ENCODE assay signal across 7 cellular contexts in the genomic region with DNA sequence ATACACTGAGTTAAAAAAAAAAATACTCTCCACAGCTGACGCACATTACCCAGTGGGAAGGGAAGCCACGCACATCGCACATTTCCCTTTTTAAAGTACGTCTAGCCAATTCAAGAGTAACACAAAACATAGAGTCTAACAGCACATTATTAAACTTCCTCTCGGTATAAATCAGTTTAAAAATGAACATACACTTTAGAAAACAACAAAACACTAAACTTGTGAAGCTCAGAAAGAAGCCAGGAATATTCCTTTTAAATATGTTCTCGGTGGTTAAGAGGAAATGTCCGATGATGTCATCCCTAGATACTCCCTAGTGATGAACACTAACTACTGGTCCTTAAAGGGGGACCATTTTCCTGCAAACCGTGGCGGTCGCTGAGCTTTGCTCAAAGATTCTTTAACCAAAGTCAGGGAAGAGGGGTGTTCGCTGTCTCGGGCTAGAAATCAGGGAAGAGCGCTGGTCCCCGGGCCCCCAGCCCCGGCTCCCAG. TPM values are rescaled to one million over a fixed set of nuclear protein-coding genes. Genes with fewer than 3 reads are reported as not detected.
DNase-seq lines count a peak whose midpoint lies in the region; ATAC-seq and TF ChIP-seq lines count a peak whose summit lies in the region.

No MANE protein-coding gene starts in this region.

- WGBS in thymus = 1% methylated on average over 15 of the region's 15 CpGs

- H3K4me3 ChIP-seq in duodenal mucosa (ENCODE audit: low read depth in 1 of 2, low read length in 2 of 2) = peak overlapping the region; percentile 57 to 72
- peak overlapping the region; percentile 86 for H3K4me3 ChIP-seq in thymus (ENCODE audit: low read length)

- H3K27me3 ChIP-seq in duodenal mucosa (ENCODE audit: control insufficient read depth in 1 of 2, insufficient read depth in 2 of 2, low read length in 2 of 2) (peaks cover 0 to 4% of the 10 kb centered on the region in 2 donors), thymus (ENCODE audit: control insufficient read depth, insufficient read depth) (no peaks in the 10 kb centered on the region)

- H3K27ac ChIP-seq in duodenal mucosa (ENCODE audit: low read depth, low read length) (no peak overlapping the region), thymus (ENCODE audit: low read depth) (peak overlapping the region; percentile 31)

- peak; percentile 46 for DNase-seq in GM10248 (ENCODE audit: extremely low spot score)
- DNase-seq in HS-5 (ENCODE audit: low read depth) = peak; percentile 20
- DNase-seq in SHP77 (lab: John Stamatoyannopoulos, UW) = peak; percentile 33 to 46
- DNase-seq in lung microvascular endothelial cell (ENCODE audit: low read depth in 2 of 2) = peak; percentile 81 to 82

- POLR2A ChIA-PET in GM10248 (lab: Yijun Ruan, JAX) = no interaction called here

- H3K4me1 ChIP-seq in duodenal mucosa (ENCODE audit: control insufficient read depth in 1 of 2, insufficient read depth in 2 of 2, low read length in 2 of 2) = peaks cover 0 to 10% of the 10 kb centered on the region in 2 donors
- H3K4me1 ChIP-seq in thymus (ENCODE audit: control insufficient read depth, insufficient read depth, low read length) = peaks cover 6% of the 10 kb centered on the region

- no peaks in the 10 kb centered on the region for H3K9me3 ChIP-seq in duodenal mucosa (ENCODE audit: control insufficient read depth in 1 of 2, low read length in 2 of 2)
- no peaks in the 10 kb centered on the region for H3K9me3 ChIP-seq in thymus (ENCODE audit: control insufficient read depth)

- CTCF ChIA-PET in GM10248 (lab: Yijun Ruan, JAX) = interaction anchor here (0.9 to 1.8 kb wide), 6 partner anchors 10 to 700 kb away, joined by 3 to 6 read pairs (median 4); partner anchors contain the start of gene EID1

- H3K9ac ChIP-seq in duodenal mucosa (ENCODE audit: low read depth in 1 of 2, low read length in 2 of 2) = peak overlapping the region in 1 of 2 donors; percentile 27

- no peak for TF ChIP-seq CTCF in GM10248 (IDR thresholded peaks at IDR 0.05; ENCODE audit: control extremely low read depth, extremely low read depth, low read depth, missing control alignments)

- peak; percentile 63 for ATAC-seq in GM21515 (IDR thresholded peaks at IDR 0.05; ENCODE audit: unreplicated experiment)

- H3K36me3 ChIP-seq in duodenal mucosa (ENCODE audit: control insufficient read depth in 1 of 2, insufficient read depth in 2 of 2, low read length in 2 of 2) = no peaks in the 10 kb centered on the region
- no peaks in the 10 kb centered on the region for H3K36me3 ChIP-seq in thymus (ENCODE audit: control insufficient read depth, insufficient read depth)

RNA-seq across cellular contexts. Expression of gene MYEF2, which starts 0.7 kb away (rescaled TPM):
- 5.9 and 7.7 TPM in 2 replicates for total RNA-seq in lung microvascular endothelial cell
- polyA plus RNA-seq in thymus = 20.4 TPM

RNA-seq across cellular contexts. Expression of gene CTXN2, which starts 14.0 kb away (rescaled TPM):
- total RNA-seq in lung microvascular endothelial cell = not detected in 2 replicates
- polyA plus RNA-seq in thymus = not detected

RNA-seq across cellular contexts. Expression of gene SLC12A1, which starts 28.7 kb away (rescaled TPM):
- total RNA-seq in lung microvascular endothelial cell = not detected in 2 replicates
- 0.11 TPM for polyA plus RNA-seq in thymus

RNA-seq across cellular contexts. Expression of gene SLC24A5, which starts 56.6 kb away (rescaled TPM):
- total RNA-seq in lung microvascular endothelial cell = under 0.01 TPM in 1 of 2 replicates, not detected in the other
- polyA plus RNA-seq in thymus = 0.07 TPM

Comparison
In these comparisons a context has a peak if more than half of its experiments do, and no peak if none do; other contexts are left out.
1. DNase-seq: peak in every context shown above with its lines; median percentile 82 in lung microvascular endothelial cell; 46 in GM10248; 40 in SHP77; 20 in HS-5.